In the genomic region with DNA sequence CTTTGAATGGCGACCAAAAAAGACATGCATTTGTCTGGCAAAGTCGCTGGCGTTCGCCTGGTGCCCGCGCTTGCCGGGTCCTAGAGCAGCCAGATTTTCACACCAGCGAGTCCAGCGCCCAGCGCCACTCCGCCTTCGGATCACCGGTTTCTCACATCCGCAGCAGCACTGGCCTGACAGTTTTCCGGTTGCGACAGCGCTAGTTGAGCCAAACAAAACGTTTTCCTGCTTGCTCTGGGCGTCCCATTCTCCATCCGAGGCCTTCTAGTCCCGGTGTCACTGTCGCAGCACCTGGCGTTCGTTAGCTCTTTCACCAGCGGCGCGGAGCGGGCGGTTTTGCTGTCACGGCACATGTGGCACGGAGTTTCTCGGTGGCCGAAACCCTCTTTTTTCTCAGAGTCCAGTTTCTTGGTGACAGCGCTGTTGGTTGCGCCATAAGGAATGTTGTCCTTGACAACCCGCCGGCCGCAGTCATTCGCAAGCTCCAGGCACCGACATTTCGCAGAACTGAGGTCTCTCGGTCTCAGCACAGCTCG, we compare ENCODE assay signal across 1 cellular context.
TF ChIP-seq lines count a peak whose summit lies in the region.

No MANE protein-coding gene starts in this region.

TF ChIP-seq in K562, 482 proteins besides CTCF, POLR2A, EP300 and RAD21 (continued from another document and continues in another):
- peak; percentile 80 for TF ChIP-seq ZNF592 (IDR thresholded peaks at IDR 0.05)
- TF ChIP-seq, protein P1, sequence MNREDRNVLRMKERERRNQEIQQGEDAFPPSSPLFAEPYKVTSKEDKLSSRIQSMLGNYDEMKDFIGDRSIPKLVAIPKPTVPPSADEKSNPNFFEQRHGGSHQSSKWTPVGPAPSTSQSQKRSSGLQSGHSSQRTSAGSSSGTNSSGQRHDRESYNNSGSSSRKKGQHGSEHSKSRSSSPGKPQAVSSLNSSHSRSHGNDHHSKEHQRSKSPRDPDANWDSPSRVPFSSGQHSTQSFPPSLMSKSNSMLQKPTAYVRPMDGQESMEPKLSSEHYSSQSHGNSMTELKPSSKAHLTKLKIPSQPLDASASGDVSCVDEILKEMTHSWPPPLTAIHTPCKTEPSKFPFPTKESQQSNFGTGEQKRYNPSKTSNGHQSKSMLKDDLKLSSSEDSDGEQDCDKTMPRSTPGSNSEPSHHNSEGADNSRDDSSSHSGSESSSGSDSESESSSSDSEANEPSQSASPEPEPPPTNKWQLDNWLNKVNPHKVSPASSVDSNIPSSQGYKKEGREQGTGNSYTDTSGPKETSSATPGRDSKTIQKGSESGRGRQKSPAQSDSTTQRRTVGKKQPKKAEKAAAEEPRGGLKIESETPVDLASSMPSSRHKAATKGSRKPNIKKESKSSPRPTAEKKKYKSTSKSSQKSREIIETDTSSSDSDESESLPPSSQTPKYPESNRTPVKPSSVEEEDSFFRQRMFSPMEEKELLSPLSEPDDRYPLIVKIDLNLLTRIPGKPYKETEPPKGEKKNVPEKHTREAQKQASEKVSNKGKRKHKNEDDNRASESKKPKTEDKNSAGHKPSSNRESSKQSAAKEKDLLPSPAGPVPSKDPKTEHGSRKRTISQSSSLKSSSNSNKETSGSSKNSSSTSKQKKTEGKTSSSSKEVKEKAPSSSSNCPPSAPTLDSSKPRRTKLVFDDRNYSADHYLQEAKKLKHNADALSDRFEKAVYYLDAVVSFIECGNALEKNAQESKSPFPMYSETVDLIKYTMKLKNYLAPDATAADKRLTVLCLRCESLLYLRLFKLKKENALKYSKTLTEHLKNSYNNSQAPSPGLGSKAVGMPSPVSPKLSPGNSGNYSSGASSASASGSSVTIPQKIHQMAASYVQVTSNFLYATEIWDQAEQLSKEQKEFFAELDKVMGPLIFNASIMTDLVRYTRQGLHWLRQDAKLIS (CRISPR knock-in tag; IDR thresholded peaks at IDR 0.05), result 0 out of 2 replicates have a peak, but pooled peaks have one; percentile 85
- TF ChIP-seq TAL1 (IDR thresholded peaks at IDR 0.05), result no peak
- TF ChIP-seq ZNF699 (CRISPR knock-in tag; IDR thresholded peaks at IDR 0.05; ENCODE audit: insufficient replicate concordance), result no peak
- no peak for TF ChIP-seq SMAD1 (IDR thresholded peaks at IDR 0.05; ENCODE audit: low read depth, low read length, partially characterized antibody)
- no peak for TF ChIP-seq SLC30A9 (CRISPR knock-in tag; IDR thresholded peaks at IDR 0.05)
- TF ChIP-seq TSC22D4 (tag; IDR thresholded peaks at IDR 0.05), result no peak
- TF ChIP-seq, protein P2, sequence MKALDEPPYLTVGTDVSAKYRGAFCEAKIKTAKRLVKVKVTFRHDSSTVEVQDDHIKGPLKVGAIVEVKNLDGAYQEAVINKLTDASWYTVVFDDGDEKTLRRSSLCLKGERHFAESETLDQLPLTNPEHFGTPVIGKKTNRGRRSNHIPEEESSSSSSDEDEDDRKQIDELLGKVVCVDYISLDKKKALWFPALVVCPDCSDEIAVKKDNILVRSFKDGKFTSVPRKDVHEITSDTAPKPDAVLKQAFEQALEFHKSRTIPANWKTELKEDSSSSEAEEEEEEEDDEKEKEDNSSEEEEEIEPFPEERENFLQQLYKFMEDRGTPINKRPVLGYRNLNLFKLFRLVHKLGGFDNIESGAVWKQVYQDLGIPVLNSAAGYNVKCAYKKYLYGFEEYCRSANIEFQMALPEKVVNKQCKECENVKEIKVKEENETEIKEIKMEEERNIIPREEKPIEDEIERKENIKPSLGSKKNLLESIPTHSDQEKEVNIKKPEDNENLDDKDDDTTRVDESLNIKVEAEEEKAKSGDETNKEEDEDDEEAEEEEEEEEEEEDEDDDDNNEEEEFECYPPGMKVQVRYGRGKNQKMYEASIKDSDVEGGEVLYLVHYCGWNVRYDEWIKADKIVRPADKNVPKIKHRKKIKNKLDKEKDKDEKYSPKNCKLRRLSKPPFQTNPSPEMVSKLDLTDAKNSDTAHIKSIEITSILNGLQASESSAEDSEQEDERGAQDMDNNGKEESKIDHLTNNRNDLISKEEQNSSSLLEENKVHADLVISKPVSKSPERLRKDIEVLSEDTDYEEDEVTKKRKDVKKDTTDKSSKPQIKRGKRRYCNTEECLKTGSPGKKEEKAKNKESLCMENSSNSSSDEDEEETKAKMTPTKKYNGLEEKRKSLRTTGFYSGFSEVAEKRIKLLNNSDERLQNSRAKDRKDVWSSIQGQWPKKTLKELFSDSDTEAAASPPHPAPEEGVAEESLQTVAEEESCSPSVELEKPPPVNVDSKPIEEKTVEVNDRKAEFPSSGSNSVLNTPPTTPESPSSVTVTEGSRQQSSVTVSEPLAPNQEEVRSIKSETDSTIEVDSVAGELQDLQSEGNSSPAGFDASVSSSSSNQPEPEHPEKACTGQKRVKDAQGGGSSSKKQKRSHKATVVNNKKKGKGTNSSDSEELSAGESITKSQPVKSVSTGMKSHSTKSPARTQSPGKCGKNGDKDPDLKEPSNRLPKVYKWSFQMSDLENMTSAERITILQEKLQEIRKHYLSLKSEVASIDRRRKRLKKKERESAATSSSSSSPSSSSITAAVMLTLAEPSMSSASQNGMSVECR (CRISPR knock-in tag; IDR thresholded peaks at IDR 0.05), result 0 out of 2 replicates have a peak, but pooled peaks have one; percentile 34
- no peak for TF ChIP-seq ZNF239 (CRISPR knock-in tag; IDR thresholded peaks at IDR 0.05)
- no peak for TF ChIP-seq FOXK2 (conservative IDR thresholded peaks at IDR 0.05 in 1 of 2, IDR thresholded peaks at IDR 0.05 in 1 of 2; ENCODE audit: low read depth in 2 of 2)
- TF ChIP-seq SNIP1 (IDR thresholded peaks at IDR 0.05; ENCODE audit: low read depth), result no peak
- TF ChIP-seq ZNF431 (CRISPR knock-in tag; IDR thresholded peaks at IDR 0.05), result no peak
- TF ChIP-seq SMAD3 (CRISPR knock-in tag; conservative IDR thresholded peaks at IDR 0.05), result 0 out of 2 replicates have a peak, but pooled peaks have one; percentile 4
- no peak for TF ChIP-seq ARNT (IDR thresholded peaks at IDR 0.05)
- TF ChIP-seq EWSR1 (IDR thresholded peaks at IDR 0.05; ENCODE audit: borderline replicate concordance, low read depth, partially characterized antibody), result no peak
- TF ChIP-seq HDAC3 (IDR thresholded peaks at IDR 0.05; ENCODE audit: borderline replicate concordance, partially characterized antibody), result no peak
- TF ChIP-seq CREB3 (tag; conservative IDR thresholded peaks at IDR 0.05; ENCODE audit: low read depth), result peak; percentile 22; the same call in 1 of the 2 replicates
- TF ChIP-seq, protein P3, sequence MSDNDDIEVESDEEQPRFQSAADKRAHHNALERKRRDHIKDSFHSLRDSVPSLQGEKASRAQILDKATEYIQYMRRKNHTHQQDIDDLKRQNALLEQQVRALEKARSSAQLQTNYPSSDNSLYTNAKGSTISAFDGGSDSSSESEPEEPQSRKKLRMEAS (CRISPR knock-in tag; IDR thresholded peaks at IDR 0.05), result peak; percentile 53; the same call in 1 of the 2 replicates
- TF ChIP-seq MTF1 (CRISPR knock-in tag; IDR thresholded peaks at IDR 0.05; ENCODE audit: borderline replicate concordance), result no peak
- TF ChIP-seq MTA3 (IDR thresholded peaks at IDR 0.05; ENCODE audit: borderline replicate concordance), result 0 out of 2 replicates have a peak, but pooled peaks have one; percentile 25
- TF ChIP-seq FOXK1 (CRISPR knock-in tag; IDR thresholded peaks at IDR 0.05; ENCODE audit: borderline replicate concordance), result 0 out of 2 replicates have a peak, but pooled peaks have one; percentile 32
- no peak for TF ChIP-seq ELF2 (CRISPR knock-in tag; IDR thresholded peaks at IDR 0.05)
- no peak for TF ChIP-seq NCOA2 (IDR thresholded peaks at IDR 0.05; ENCODE audit: partially characterized antibody in 2 of 2)
- peak in 1 of 2 experiments; percentile 10; a peak in 1 of 3 replicates for TF ChIP-seq CBX3 (IDR thresholded peaks at IDR 0.05; ENCODE audit: borderline replicate concordance in 1 of 2, low read length in 2 of 2)
- no peak for TF ChIP-seq ZNF444 (CRISPR knock-in tag; IDR thresholded peaks at IDR 0.05)
- no peak for TF ChIP-seq NR2F6 (CRISPR knock-in tag; IDR thresholded peaks at IDR 0.05)
- no peak for TF ChIP-seq HES1 (IDR thresholded peaks at IDR 0.05; ENCODE audit: low read depth)
- no peak for TF ChIP-seq ZNF324 (CRISPR knock-in tag; IDR thresholded peaks at IDR 0.05)
- peak; percentile 33; the same call in 1 of the 2 replicates for TF ChIP-seq TAF7 (tag; IDR thresholded peaks at IDR 0.05)
- peak; percentile 51 for TF ChIP-seq SUPT5H (IDR thresholded peaks at IDR 0.05)
- TF ChIP-seq CBX8 (IDR thresholded peaks at IDR 0.05; ENCODE audit: borderline replicate concordance, extremely low read depth, low read depth, low read length, poor library complexity, severe bottlenecking), result no peak
- no peak for TF ChIP-seq ZNF561 (CRISPR knock-in tag; conservative IDR thresholded peaks at IDR 0.05)
- 0 out of 2 replicates have a peak, but pooled peaks have one; percentile 72 for TF ChIP-seq ZBED1 (IDR thresholded peaks at IDR 0.05)
- no peak for TF ChIP-seq RAD51 (IDR thresholded peaks at IDR 0.05; ENCODE audit: borderline replicate concordance, low read depth)
- TF ChIP-seq BMI1 (IDR thresholded peaks at IDR 0.05; ENCODE audit: low read length), result no peak
- TF ChIP-seq ZNF75A (CRISPR knock-in tag; IDR thresholded peaks at IDR 0.05), result no peak
- TF ChIP-seq NFIX (CRISPR knock-in tag; IDR thresholded peaks at IDR 0.05; ENCODE audit: low read depth), result no peak
- no peak for TF ChIP-seq IFI16 (CRISPR knock-in tag; IDR thresholded peaks at IDR 0.05)
- TF ChIP-seq BACH1 (tag; IDR thresholded peaks at IDR 0.05), result no peak
- TF ChIP-seq RNF2 (IDR thresholded peaks at IDR 0.05), result no peak
- peak; percentile 51; the same call in 1 of the 2 replicates for TF ChIP-seq HMBOX1 (IDR thresholded peaks at IDR 0.05)
- TF ChIP-seq SAFB (IDR thresholded peaks at IDR 0.05; ENCODE audit: borderline replicate concordance, low read depth, low read length), result no peak
- TF ChIP-seq RBM34 (IDR thresholded peaks at IDR 0.05; ENCODE audit: borderline replicate concordance, insufficient read depth, low read length), result no peak
- peak; percentile 12; the same call in 1 of the 2 replicates for TF ChIP-seq ZKSCAN1 (IDR thresholded peaks at IDR 0.05; ENCODE audit: low read depth, low read length)
- TF ChIP-seq ETV5 (CRISPR knock-in tag; IDR thresholded peaks at IDR 0.05; ENCODE audit: low read depth), result peak; percentile 78
- TF ChIP-seq CAMTA2 (CRISPR knock-in tag; conservative IDR thresholded peaks at IDR 0.05), result no peak
- no peak for TF ChIP-seq RUNX1 (IDR thresholded peaks at IDR 0.05; ENCODE audit: low read depth)
- TF ChIP-seq TGIF2 (CRISPR knock-in tag; IDR thresholded peaks at IDR 0.05), result no peak
- no peak for TF ChIP-seq DPF2 (IDR thresholded peaks at IDR 0.05)
- no peak for TF ChIP-seq ILK (tag; IDR thresholded peaks at IDR 0.05; ENCODE audit: borderline replicate concordance, low read depth)
- no peak for TF ChIP-seq HNRNPUL1 (IDR thresholded peaks at IDR 0.05; ENCODE audit: low read length)
- no peak for TF ChIP-seq PPARD (CRISPR knock-in tag; IDR thresholded peaks at IDR 0.05)
- no peak for TF ChIP-seq ZNF174 (CRISPR knock-in tag; IDR thresholded peaks at IDR 0.05)
- TF ChIP-seq KAT2B (IDR thresholded peaks at IDR 0.05; ENCODE audit: low read depth, low read length), result no peak
- peak; percentile 7 to 71 (median 59) for TF ChIP-seq YY1 (IDR thresholded peaks at IDR 0.05; ENCODE audit: borderline replicate concordance in 1 of 3, control insufficient read depth in 1 of 3, extremely low read depth in 1 of 3, insufficient read depth in 3 of 3, insufficient read length in 1 of 3, insufficient replicate concordance in 2 of 3, low read depth in 1 of 3, low read length in 2 of 3)
- TF ChIP-seq NUFIP1 (IDR thresholded peaks at IDR 0.05; ENCODE audit: partially characterized antibody), result no peak
